Comparison of ENCODE assay signal across 8 cellular contexts in genomic region chr5:26470439-26470838, GRCh38.
"Had no signal": no experiment of that assay in that cellular context is flagged by ENCODE, and none has a peak within 500 bp of the region (broad histone marks: within the 10 kb centered on the region; RNA-seq: fewer than 3 reads in every experiment).

No MANE protein-coding gene starts in this region.

- H3K9ac ChIP-seq: GM23248 had no signal

- H3K9me3 Mint-ChIP-seq: GM23338 had no signal

- H3K4me1 Mint-ChIP-seq: GM23338, H9 had no signal

- H3K4me3 ChIP-seq: GM23248, GM23338, HAP-1 had no signal

- H2AFZ ChIP-seq: GM23248, GM23338 had no signal

- H3K4me2 ChIP-seq: GM23338 had no signal

- DNase-seq: GM23248, GOT3, H7, H9, HCEC 1CT, HFFc6 had no signal

- H3K4me3 Mint-ChIP-seq: GM23338, H9, HFFc6 had no signal

- H3K27ac ChIP-seq: GM23248 had no signal

- H3K36me3 ChIP-seq: HAP-1 had no signal

- H3K9me3 ChIP-seq: HAP-1 had no signal

- H3K27ac Mint-ChIP-seq: GM23338, H9, HFFc6 had no signal

- H3K4me1 ChIP-seq: HAP-1 had no signal
